Comparison of ENCODE assay signal across 11 cellular contexts in genomic region chr15:31339558-31339895, GRCh38. TPM values are rescaled to one million over a fixed set of nuclear protein-coding genes. Genes with fewer than 3 reads are reported as not detected.
DNase-seq lines count a peak whose midpoint lies in the region; ATAC-seq, FAIRE-seq and TF ChIP-seq lines count a peak whose summit lies in the region.
"Had no signal": no experiment of that assay in that cellular context is flagged by ENCODE, and none has a peak within 500 bp of the region (broad histone marks: within the 10 kb centered on the region; RNA-seq: fewer than 3 reads in every experiment).

No MANE protein-coding gene starts in this region.

- H3K27ac Mint-ChIP-seq in activated T-helper 1 cell treated with anti-CD3 and anti-CD28 coated beads, Interleukin-12 subunit alpha, Interleukin-12 subunit beta, Interleukin-2, Interleukin-4 antibody, amounts not matched to agents 30 ng/mL and 10 ng/mL and 1 ng/mL, durations not matched to agents 14 hours and 24 hours and 36 hours = peak overlapping the region; percentile 89

- no peaks in the 10 kb centered on the region for H3K9me3 ChIP-seq in kidney (ENCODE audit: control insufficient read depth in 1 of 2, low read length in 2 of 2)
- H3K9me3 ChIP-seq in stomach = no peaks in the 10 kb centered on the region

- H3K36me3 ChIP-seq in kidney (ENCODE audit: control insufficient read depth in 1 of 2, insufficient read depth in 2 of 2, low read length in 2 of 2) (no peaks in the 10 kb centered on the region), stomach (peaks cover 0 to 8% (median 4%) of the 10 kb centered on the region in 4 donors)

- no peak for FAIRE-seq in kidney (lab: Jason Lieb, UNC)
- FAIRE-seq: A204.1, frontal cortex had no signal

- peaks cover 98% of the 10 kb centered on the region for H3K4me1 Mint-ChIP-seq in activated T-helper 1 cell treated with anti-CD3 and anti-CD28 coated beads, Interleukin-12 subunit alpha, Interleukin-12 subunit beta, Interleukin-2, Interleukin-4 antibody, amounts not matched to agents 30 ng/mL and 10 ng/mL and 1 ng/mL, durations not matched to agents 14 hours and 24 hours and 36 hours (ENCODE audit: low read depth)

- peaks cover 13% of the 10 kb centered on the region for H3K36me3 Mint-ChIP-seq in activated T-helper 1 cell treated with anti-CD3 and anti-CD28 coated beads, Interleukin-12 subunit alpha, Interleukin-12 subunit beta, Interleukin-2, Interleukin-4 antibody, amounts not matched to agents 30 ng/mL and 10 ng/mL and 1 ng/mL, durations not matched to agents 14 hours and 24 hours and 36 hours (ENCODE audit: low read depth)

- peak overlapping the region; percentile 75 for H3K4me3 Mint-ChIP-seq in activated T-helper 1 cell treated with anti-CD3 and anti-CD28 coated beads, Interleukin-12 subunit alpha, Interleukin-12 subunit beta, Interleukin-2, Interleukin-4 antibody, amounts not matched to agents 30 ng/mL and 10 ng/mL and 1 ng/mL, durations not matched to agents 14 hours and 24 hours and 36 hours

- H3K9ac ChIP-seq in kidney (ENCODE audit: low read length in 2 of 2) = peak overlapping the region in 1 of 2 donors; percentile 55

- H3K27ac ChIP-seq in kidney (ENCODE audit: low read depth in 2 of 2, low read length in 2 of 2) (peak overlapping the region; percentile 76 to 91), stomach (peak overlapping the region; percentile 5 to 99 (median 79))

- H3K4me1 ChIP-seq in kidney (ENCODE audit: control insufficient read depth in 1 of 2, insufficient read depth in 1 of 2, low read depth in 1 of 2, low read length in 2 of 2) = peaks cover 87 to 92% of the 10 kb centered on the region in 2 donors
- peaks cover 83 to 100% (median 100%) of the 10 kb centered on the region in 4 donors for H3K4me1 ChIP-seq in stomach

- WGBS in stomach, 5 donors = 63 to 83% (median 76%) methylated on average over 4 to 10 of the region's 10 CpGs

- TF ChIP-seq POLR2A in stomach (IDR thresholded peaks at IDR 0.05) = no peak

- H3K27me3 Mint-ChIP-seq in activated T-helper 1 cell treated with anti-CD3 and anti-CD28 coated beads, Interleukin-12 subunit alpha, Interleukin-12 subunit beta, Interleukin-2, Interleukin-4 antibody, amounts not matched to agents 30 ng/mL and 10 ng/mL and 1 ng/mL, durations not matched to agents 14 hours and 24 hours and 36 hours (ENCODE audit: insufficient read depth) = no peaks in the 10 kb centered on the region

- H3K4me3 ChIP-seq in kidney (ENCODE audit: low read length in 2 of 2) = peak overlapping the region in 1 of 2 donors; percentile 31
- H3K4me3 ChIP-seq in stomach = no peak overlapping the region

- H3K27me3 ChIP-seq in stomach = no peaks in the 10 kb centered on the region

- no peak for TF ChIP-seq EP300 in stomach (IDR thresholded peaks at IDR 0.05)

- intact Hi-C loops in activated T-helper 1 cell treated with anti-CD3 and anti-CD28 coated beads, Interleukin-12 subunit alpha, Interleukin-12 subunit beta, Interleukin-2, Interleukin-4 antibody, amounts not matched to agents 30 ng/mL and 10 ng/mL and 1 ng/mL, durations not matched to agents 14 hours and 24 hours and 36 hours (cut with micrococcal nuclease) = no loop called here
- intact Hi-C loops in kidney (cut with DNase I) = no loop called here
- intact Hi-C loops in stomach (cut with DNase I; ENCODE audit: low total_unique reads) = no loop called here

- TF ChIP-seq CTCF in kidney (IDR thresholded peaks at IDR 0.05; ENCODE audit: borderline replicate concordance, extremely low read depth, insufficient read depth) (no peak), stomach (IDR thresholded peaks at IDR 0.05) (no peak)

- ATAC-seq in GM19455 (IDR thresholded peaks at IDR 0.05; ENCODE audit: unreplicated experiment) (no peak), HG03039 (IDR thresholded peaks at IDR 0.05; ENCODE audit: unreplicated experiment) (no peak)

- no peaks in the 10 kb centered on the region for H3K9me3 Mint-ChIP-seq in activated T-helper 1 cell treated with anti-CD3 and anti-CD28 coated beads, Interleukin-12 subunit alpha, Interleukin-12 subunit beta, Interleukin-2, Interleukin-4 antibody, amounts not matched to agents 30 ng/mL and 10 ng/mL and 1 ng/mL, durations not matched to agents 14 hours and 24 hours and 36 hours

- peak; percentile 17 to 49 for DNase-seq in NCI-H526 (lab: John Stamatoyannopoulos, UW)
- no peak for DNase-seq in NCI-H526 treated with DMSO at 0.1 percent for 48 hours (lab: John Stamatoyannopoulos, UW)
- DNase-seq in activated T-helper 1 cell treated with anti-CD3 and anti-CD28 coated beads, Interleukin-12 subunit alpha, Interleukin-12 subunit beta, Interleukin-2, Interleukin-4 antibody, amounts not matched to agents 30 ng/mL and 10 ng/mL and 1 ng/mL, durations not matched to agents 14 hours and 24 hours and 36 hours (ENCODE audit: low spot score) = no peak
- peak; percentile 75 for DNase-seq in kidney
- DNase-seq in stomach = no peak
- DNase-seq in NAMALWA (ENCODE audit: low spot score) = no peak
- DNase-seq: HCEC 1CT had no signal

RNA-seq across cellular contexts. Expression of gene KLF13, which starts 12.9 kb away (rescaled TPM):
- 129 and 137 TPM in 2 replicates for total RNA-seq in activated T-helper 1 cell treated with anti-CD3 and anti-CD28 coated beads, Interleukin-12 subunit alpha, Interleukin-12 subunit beta, Interleukin-2, Interleukin-4 antibody, amounts not matched to agents 30 ng/mL and 10 ng/mL and 1 ng/mL, durations not matched to agents 14 hours and 24 hours and 36 hours
- total RNA-seq in kidney (123 TPM), stomach (10 to 100 TPM in 4 of 5 donors, 1 to 10 TPM in 1; 9.3 to 74.0 (median 38.8) TPM)
- polyA plus RNA-seq in kidney (ENCODE audit: insufficient read depth, low read depth, low replicate concordance) (55.5 TPM), stomach (10 to 100 TPM; 23.0 to 30.7 (median 24.3) TPM)

Comparison
In these comparisons a context has a peak if more than half of its experiments do, and no peak if none do; other contexts are left out.
1. DNase-seq: peak in NCI-H526 (2 of 2) and kidney (single experiment); none in NCI-H526 treated with DMSO at 0.1 percent for 48 hours (single experiment), activated T-helper 1 cell treated with anti-CD3 and anti-CD28 coated beads, Interleukin-12 subunit alpha, Interleukin-12 subunit beta, Interleukin-2, Interleukin-4 antibody, amounts not matched to agents 30 ng/mL and 10 ng/mL and 1 ng/mL, durations not matched to agents 14 hours and 24 hours and 36 hours (single experiment), stomach (single experiment) and NAMALWA (single experiment).